Comparison of ENCODE assay signal across 24 cellular contexts in the genomic region with DNA sequence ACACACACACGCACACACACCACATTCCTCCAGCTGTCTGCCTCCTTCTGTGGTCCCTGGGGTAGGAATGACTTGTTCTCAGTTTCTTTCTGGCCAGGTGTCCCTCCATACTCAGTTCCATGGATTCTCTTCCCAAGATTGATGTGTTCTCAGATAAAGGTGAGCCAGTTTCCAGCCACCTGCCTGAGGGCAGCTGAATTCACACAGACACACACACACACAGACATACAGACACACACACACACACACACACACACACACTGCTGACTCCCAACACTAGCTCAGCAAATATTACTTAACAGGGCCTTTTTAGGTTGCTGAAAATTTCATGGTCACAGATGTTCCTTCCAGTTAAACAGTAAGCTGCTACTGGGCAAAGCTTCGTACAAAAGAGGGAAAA. TPM values are rescaled to one million over a fixed set of nuclear protein-coding genes. Genes with fewer than 3 reads are reported as not detected.
A peak's percentile ranks its signal among the peaks of the same experiment; 100 is the strongest.
DNase-seq lines count a peak whose midpoint lies in the region; ATAC-seq and TF ChIP-seq lines count a peak whose summit lies in the region.
"Had no signal": no experiment of that assay in that cellular context is flagged by ENCODE, and none has a peak within 500 bp of the region (broad histone marks: within the 10 kb centered on the region; RNA-seq: fewer than 3 reads in every experiment).

No MANE protein-coding gene starts in this region.

- peaks cover 0 to 19% (median 12%) of the 10 kb centered on the region in 11 experiments; a peak in 16 of 22 replicates for H3K9me3 ChIP-seq in BLaER1 treated with 17β-estradiol and CSF1 and Interleukin-3, amounts not matched to agents 10 nM and 100 nM (replicated peaks in 1 of 11)
- H3K9me3 ChIP-seq in spleen: no peaks in the 10 kb centered on the region
- H3K9me3 ChIP-seq: Peyer's patch, stomach, transverse colon had no signal

- H3K36me3 Mint-ChIP-seq in CD14-positive monocyte: peaks cover 7 to 10% of the 10 kb centered on the region in 2 donors
- H3K36me3 Mint-ChIP-seq in activated naive CD8-positive, alpha-beta T cell treated with anti-CD3 and anti-CD28 coated beads, Interleukin-2, amount 50 U/mL, for 24 hours (ENCODE audit: low read depth): no peaks in the 10 kb centered on the region

- peaks cover 59% of the 10 kb centered on the region for H3K4me1 Mint-ChIP-seq in CD14-positive monocyte
- peaks cover 49% of the 10 kb centered on the region for H3K4me1 Mint-ChIP-seq in activated naive CD8-positive, alpha-beta T cell treated with anti-CD3 and anti-CD28 coated beads, Interleukin-2, amount 50 U/mL, for 24 hours

- H3K27ac ChIP-seq in BLaER1 treated with 17β-estradiol and CSF1 and Interleukin-3, amounts not matched to agents 10 nM and 100 nM: peak overlapping the region in 8 of 11 experiments; percentile 83 to 94 (median 90); a peak in 16 of 22 replicates
- H3K27ac ChIP-seq in spleen: no peak overlapping the region
- H3K27ac ChIP-seq: foreskin keratinocyte, hepatocyte, Peyer's patch, stomach, transverse colon had no signal

- peaks cover 49 to 70% (median 62%) of the 10 kb centered on the region in 10 experiments for H3K4me1 ChIP-seq in BLaER1 treated with 17β-estradiol and CSF1 and Interleukin-3, amounts not matched to agents 10 nM and 100 nM
- H3K4me1 ChIP-seq in spleen: peaks cover 9 to 49% (median 27%) of the 10 kb centered on the region in 6 donors
- H3K4me1 ChIP-seq: foreskin keratinocyte, stomach, transverse colon had no signal

- no peak for TF ChIP-seq POLR2A in spleen (IDR thresholded peaks at IDR 0.05)

- H3K27me3 ChIP-seq in BLaER1 treated with 17β-estradiol and CSF1 and Interleukin-3, amounts not matched to agents 10 nM and 100 nM: peaks cover 0 to 89% (median 0%) of the 10 kb centered on the region in 11 experiments; a peak in 6 of 22 replicates
- H3K27me3 ChIP-seq in spleen (replicated peaks in 1 of 7): peaks cover 0 to 7% (median 0%) of the 10 kb centered on the region in 7 donors
- H3K27me3 ChIP-seq: hepatocyte, Peyer's patch, transverse colon had no signal

- H3K9me3 Mint-ChIP-seq in CD14-positive monocyte: peaks cover 0 to 8% (median 5%) of the 10 kb centered on the region in 7 donors
- peaks cover 8% of the 10 kb centered on the region for H3K9me3 Mint-ChIP-seq in activated naive CD8-positive, alpha-beta T cell treated with anti-CD3 and anti-CD28 coated beads, Interleukin-2, amount 50 U/mL, for 24 hours
- H3K9me3 Mint-ChIP-seq: activated CD4-positive, alpha-beta memory T cell treated with anti-CD3 and anti-CD28 coated beads for 36 hours had no signal

- H3K27ac Mint-ChIP-seq in CD14-positive monocyte: peak overlapping the region; percentile 87 to 98 (median 95)
- H3K27ac Mint-ChIP-seq in activated naive CD8-positive, alpha-beta T cell treated with anti-CD3 and anti-CD28 coated beads, Interleukin-2, amount 50 U/mL, for 24 hours: no peak overlapping the region
- H3K27ac Mint-ChIP-seq: activated CD4-positive, alpha-beta memory T cell treated with anti-CD3 and anti-CD28 coated beads for 36 hours had no signal

- H3K4me2 ChIP-seq in BLaER1 treated with 17β-estradiol and CSF1 and Interleukin-3, amounts not matched to agents 10 nM and 100 nM: peak overlapping the region; percentile 24 to 91 (median 75)
- H3K4me2 ChIP-seq: hepatocyte had no signal

- no peak for ATAC-seq in activated naive CD8-positive, alpha-beta T cell treated with anti-CD3 and anti-CD28 coated beads, Interleukin-2, amount 50 U/mL, for 24 hours
- ATAC-seq in GM18873 (IDR thresholded peaks at IDR 0.05; ENCODE audit: low FRiP score, unreplicated experiment) (no peak), GM21825 (IDR thresholded peaks at IDR 0.05; ENCODE audit: unreplicated experiment) (no peak)
- ATAC-seq: foreskin keratinocyte, GM12878 had no signal

- 0 out of 22 replicates have a peak, but pooled peaks cover 0 to 3% (median 0%) of the 10 kb centered on the region in 11 experiments for H3K36me3 ChIP-seq in BLaER1 treated with 17β-estradiol and CSF1 and Interleukin-3, amounts not matched to agents 10 nM and 100 nM
- H3K36me3 ChIP-seq in spleen: no peaks in the 10 kb centered on the region
- H3K36me3 ChIP-seq: Peyer's patch, stomach, transverse colon had no signal

- WGBS in spleen, 5 donors: 81 to 95% (median 83%) methylated on average over 2 of the region's 2 CpGs

- H4K20me1 ChIP-seq in BLaER1 treated with 17β-estradiol and CSF1 and Interleukin-3, amounts not matched to agents 10 nM and 100 nM: peaks cover 0 to 3% (median 0%) of the 10 kb centered on the region in 11 experiments; a peak in 2 of 22 replicates

- TF ChIP-seq CTCF in CD14-positive monocyte (IDR thresholded peaks at IDR 0.05): no peak
- no peak for TF ChIP-seq CTCF in spleen (IDR thresholded peaks at IDR 0.05 in 8 of 11, conservative IDR thresholded peaks at IDR 0.05 in 3 of 11)

- H3K9ac ChIP-seq in BLaER1 treated with 17β-estradiol and CSF1 and Interleukin-3, amounts not matched to agents 10 nM and 100 nM: peak overlapping the region in 4 of 11 experiments; percentile 8 to 42 (median 14); a peak in 4 of 22 replicates

- intact Hi-C loops in CD14-positive monocyte (cut with micrococcal nuclease): loop anchor here in 1 of 2 donors (5.0 kb wide), 1 partner anchor 87 kb away; no protein-coding TSS in a partner anchor
- intact Hi-C loops in spleen (cut with DNase I; ENCODE audit: low total_unique reads): no loop called here

- H3K4me3 ChIP-seq in BLaER1 treated with 17β-estradiol and CSF1 and Interleukin-3, amounts not matched to agents 10 nM and 100 nM: no peak overlapping the region
- H3K4me3 ChIP-seq in spleen: no peak overlapping the region
- H3K4me3 ChIP-seq: GM12878, hepatocyte, Peyer's patch, stomach, transverse colon had no signal

- peaks cover 10 to 14% (median 10%) of the 10 kb centered on the region in 3 donors for H3K27me3 Mint-ChIP-seq in CD14-positive monocyte (ENCODE audit: low read depth in 3 of 3)
- H3K27me3 Mint-ChIP-seq in activated naive CD8-positive, alpha-beta T cell treated with anti-CD3 and anti-CD28 coated beads, Interleukin-2, amount 50 U/mL, for 24 hours: no peaks in the 10 kb centered on the region
- H3K27me3 Mint-ChIP-seq: activated CD4-positive, alpha-beta memory T cell treated with anti-CD3 and anti-CD28 coated beads for 36 hours had no signal

- no peak for DNase-seq in CD14-positive monocyte (ENCODE audit: low spot score)
- peak; percentile 1 for DNase-seq in activated naive CD8-positive, alpha-beta T cell treated with anti-CD3 and anti-CD28 coated beads, Interleukin-2, amount 50 U/mL, for 24 hours
- peak; percentile 45 for DNase-seq in mesenteric fat pad (ENCODE audit: low spot score)
- no peak for DNase-seq in NCI-H446 treated with DMSO at 0.1 percent for 48 hours (lab: John Stamatoyannopoulos, UW)
- no peak for DNase-seq in spleen
- DNase-seq: activated CD4-positive, alpha-beta memory T cell treated with anti-CD3 and anti-CD28 coated beads for 36 hours; activated gamma-delta T cell treated with Interleukin-2 at 50 U/mL for 16 hours; activated T-cell treated with anti-CD3 and anti-CD28 coated beads for 4 hours; aorta; GOT3; NCI-H1105 treated with DMSO at 0.1 percent for 48 hours; NCI-H2081; NCI-H446; Peyer's patch; stimulated activated CD4-positive, alpha-beta T cell treated with anti-CD3 and anti-CD28 coated beads, Interleukin-4, amount 100 ng/mL, for 24 hours; stomach had no signal

- peak overlapping the region; percentile 13 to 21 for H3K4me3 Mint-ChIP-seq in CD14-positive monocyte
- no peak overlapping the region for H3K4me3 Mint-ChIP-seq in activated naive CD8-positive, alpha-beta T cell treated with anti-CD3 and anti-CD28 coated beads, Interleukin-2, amount 50 U/mL, for 24 hours
- H3K4me3 Mint-ChIP-seq: activated CD4-positive, alpha-beta memory T cell treated with anti-CD3 and anti-CD28 coated beads for 36 hours had no signal

RNA-seq across cellular contexts. Expression of gene GDF10, which starts 45.4 kb away (rescaled TPM):
- polyA plus RNA-seq in CD14-positive monocyte (not detected), spleen (under 1 TPM; 0.02 to 0.35 (median 0.12) TPM)
- total RNA-seq in mesenteric fat pad (0.26 TPM), spleen (under 1 TPM in 4 of 7 donors, not detected in 3; 0.19 to 0.30 (median 0.21) TPM)
- total RNA-seq: foreskin keratinocyte, GM12878, renal cortical epithelial cell had no signal
- polyA plus RNA-seq: foreskin keratinocyte, GM12878 had no signal

Comparison
In these comparisons a context has a peak if more than half of its experiments do, and no peak if none do; other contexts are left out.
1. H3K27ac ChIP-seq: peak in BLaER1 treated with 17β-estradiol and CSF1 and Interleukin-3, amounts not matched to agents 10 nM and 100 nM (8 of 11); none in spleen (0 of 8).
2. DNase-seq: peak in activated naive CD8-positive, alpha-beta T cell treated with anti-CD3 and anti-CD28 coated beads, Interleukin-2, amount 50 U/mL, for 24 hours (single experiment) and mesenteric fat pad (single experiment); none in CD14-positive monocyte (single experiment), NCI-H446 treated with DMSO at 0.1 percent for 48 hours (single experiment) and spleen (single experiment).